ENCODE assay signal across 1 cellular context in the genomic region with DNA sequence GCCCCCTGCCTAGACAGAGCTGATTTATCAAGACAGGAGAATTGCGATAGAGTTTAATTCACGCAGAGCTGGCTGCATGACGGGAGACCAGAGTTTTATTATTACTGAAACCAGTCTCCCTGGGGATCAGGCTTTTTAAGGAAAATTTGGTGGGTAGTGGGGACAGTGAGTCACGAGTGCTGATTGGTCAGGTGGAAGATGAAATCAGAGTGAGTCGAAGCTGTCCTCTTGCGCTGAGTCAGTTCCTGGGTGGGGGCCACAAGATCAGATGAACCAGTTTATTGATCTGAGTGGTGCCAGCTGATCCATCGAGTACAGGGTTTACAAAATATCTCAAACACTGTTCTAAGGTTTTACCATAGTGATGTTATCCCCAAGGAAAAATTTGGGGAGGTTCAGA.
TF ChIP-seq lines count a peak whose summit lies in the region.

No MANE protein-coding gene starts in this region.

TF ChIP-seq in H1, 55 proteins besides CTCF, POLR2A, EP300 and RAD21:
- TF ChIP-seq BCL11A (IDR thresholded peaks at IDR 0.05; ENCODE audit: low read depth in 2 of 2, low read length in 2 of 2), result no peak
- no peak for TF ChIP-seq RFX5 (IDR thresholded peaks at IDR 0.05; ENCODE audit: borderline replicate concordance, low read depth, low read length)
- no peak for TF ChIP-seq SIX5 (IDR thresholded peaks at IDR 0.05; ENCODE audit: low read depth, low read length)
- TF ChIP-seq KDM4A (IDR thresholded peaks at IDR 0.05; ENCODE audit: low read depth, low read length, severe bottlenecking), result no peak
- no peak for TF ChIP-seq RNF2 (IDR thresholded peaks at IDR 0.05; ENCODE audit: borderline replicate concordance, low read depth, low read length, missing control alignments, poor library complexity, severe bottlenecking)
- TF ChIP-seq JUN (IDR thresholded peaks at IDR 0.05; ENCODE audit: low read depth, low read length), result no peak
- TF ChIP-seq JUND (IDR thresholded peaks at IDR 0.05; ENCODE audit: low read length), result no peak
- no peak for TF ChIP-seq POU5F1 (IDR thresholded peaks at IDR 0.05; ENCODE audit: low read depth, low read length)
- no peak for TF ChIP-seq SP2 (IDR thresholded peaks at IDR 0.05; ENCODE audit: low read length)
- no peak for TF ChIP-seq NANOG (IDR thresholded peaks at IDR 0.05; ENCODE audit: insufficient read depth, low read depth, low read length, poor library complexity, severe bottlenecking)
- no peak for TF ChIP-seq NRF1 (IDR thresholded peaks at IDR 0.05; ENCODE audit: low read depth, low read length)
- TF ChIP-seq RXRA (IDR thresholded peaks at IDR 0.05; ENCODE audit: insufficient read depth, low read depth, low read length), result no peak
- TF ChIP-seq CHD2 (IDR thresholded peaks at IDR 0.05; ENCODE audit: low read length), result no peak
- no peak for TF ChIP-seq CHD7 (IDR thresholded peaks at IDR 0.05; ENCODE audit: insufficient replicate concordance, low read length)
- no peak for TF ChIP-seq ASH2L (IDR thresholded peaks at IDR 0.05; ENCODE audit: low read length)
- no peak for TF ChIP-seq ZNF274 (IDR thresholded peaks at IDR 0.05; ENCODE audit: borderline replicate concordance, extremely low read depth, low read length)
- no peak for TF ChIP-seq CEBPB (IDR thresholded peaks at IDR 0.05; ENCODE audit: low read depth, low read length)
- no peak for TF ChIP-seq USF2 (IDR thresholded peaks at IDR 0.05; ENCODE audit: low read length)
TF ChIP-seq in H1: peak in this region for 0.
